In genomic region chr3:39671600-39671999, GRCh38 we compare ENCODE assay signal across 16 cellular contexts.
DNase-seq lines count a peak whose midpoint lies in the region; TF ChIP-seq lines count a peak whose summit lies in the region.
"Had no signal": no experiment of that assay in that cellular context is flagged by ENCODE, and none has a peak within 500 bp of the region (broad histone marks: within the 10 kb centered on the region; RNA-seq: fewer than 3 reads in every experiment).

No MANE protein-coding gene starts in this region.

- TF ChIP-seq CTCF in MCF 10A (IDR thresholded peaks at IDR 0.05; ENCODE audit: unreplicated experiment) (no peak), breast epithelium (IDR thresholded peaks at IDR 0.05) (no peak), epithelial cell of esophagus (IDR thresholded peaks at IDR 0.05; ENCODE audit: insufficient read depth, low read depth, low read length, missing control alignments) (no peak), fibroblast of the aortic adventitia (IDR thresholded peaks at IDR 0.05; ENCODE audit: insufficient read depth, low read length) (no peak)

- no TSS peak for BruUV-seq in MCF 10A (replicated peaks; lab: Mats Ljungman, UMichigan)

- H2BK15ac ChIP-seq in neuronal stem cell (ENCODE audit: low read length), result no peak overlapping the region

- no peak overlapping the region for H3K9ac ChIP-seq in trophoblast cell (ENCODE audit: low read length)
- H3K9ac ChIP-seq in neuronal stem cell (ENCODE audit: low read depth, low read length, poor library complexity), result no peak overlapping the region
- H3K9ac ChIP-seq: BLaER1, GM23248 had no signal

- H3K4me2 ChIP-seq in trophoblast cell (ENCODE audit: low read length) (no peak overlapping the region), neuronal stem cell (ENCODE audit: insufficient read depth, low read length, poor library complexity, severe bottlenecking) (no peak overlapping the region)
- H3K4me2 ChIP-seq: BLaER1 had no signal

- H3K14ac ChIP-seq in trophoblast cell (ENCODE audit: low read length) (no peak overlapping the region), neuronal stem cell (ENCODE audit: low read length) (no peak overlapping the region)

- peak; percentile 73 for DNase-seq in MCF 10A (ENCODE audit: unreplicated experiment)
- DNase-seq in breast epithelium (ENCODE audit: low spot score in 2 of 2), result no peak
- DNase-seq in epithelial cell of esophagus (ENCODE audit: low read depth), result peak; percentile 61
- DNase-seq in fibroblast of the aortic adventitia (ENCODE audit: low read depth), result peak; percentile 39
- peak; percentile 1 to 7 for DNase-seq in trophoblast cell
- DNase-seq in AG08395 (ENCODE audit: low spot score), result no peak
- DNase-seq in neuronal stem cell (ENCODE audit: low spot score), result no peak
- DNase-seq in UCSD-AML1 (lab: John Stamatoyannopoulos, UW; ENCODE audit: unreplicated experiment), result no peak
- DNase-seq: Caco-2; CD8-positive, alpha-beta memory T cell; DND-41; GDM1 had no signal

- no peak overlapping the region for H4K12ac ChIP-seq in trophoblast cell (ENCODE audit: low read depth, low read length)

- H3K27me3 Mint-ChIP-seq in MCF 10A (ENCODE audit: insufficient read depth, unreplicated experiment), result no peaks in the 10 kb centered on the region

- no CpG with 5 or more reads among the region's 2 CpGs for WGBS in trophoblast cell (ENCODE audit: extremely low coverage, insufficient coverage, insufficient read length)
- no CpG with 5 or more reads among the region's 2 CpGs for WGBS in neuronal stem cell (ENCODE audit: extremely low coverage in 2 of 2, insufficient read length in 2 of 2, insufficient replicate concordance in 1 of 2), 2 donors

- H3K4me3 ChIP-seq in breast epithelium (no peak overlapping the region), epithelial cell of esophagus (ENCODE audit: low read length) (no peak overlapping the region), fibroblast of the aortic adventitia (ENCODE audit: low read depth, low read length) (no peak overlapping the region), trophoblast cell (ENCODE audit: low read depth, low read length) (no peak overlapping the region), neuronal stem cell (ENCODE audit: low read length in 2 of 2) (no peak overlapping the region)
- H3K4me3 ChIP-seq: BLaER1, GM23248 had no signal

- H3K4me1 ChIP-seq in breast epithelium (no peaks in the 10 kb centered on the region), trophoblast cell (ENCODE audit: control insufficient read depth in 1 of 2, insufficient read depth in 2 of 2, low read length in 2 of 2) (no peaks in the 10 kb centered on the region), neuronal stem cell (ENCODE audit: control insufficient read depth in 2 of 2, insufficient read depth in 1 of 2, low read depth in 1 of 2, low read length in 2 of 2) (no peaks in the 10 kb centered on the region)
- H3K4me1 ChIP-seq: BLaER1, Caco-2 had no signal

- intact Hi-C loops in MCF 10A (cut with micrococcal nuclease) (no loop called here), breast epithelium (cut with DNase I; ENCODE audit: low total_unique reads) (no loop called here)

- no peak overlapping the region for H2BK12ac ChIP-seq in trophoblast cell (ENCODE audit: low read length)
- no peak overlapping the region for H2BK12ac ChIP-seq in neuronal stem cell (ENCODE audit: low read length)

- no peaks in the 10 kb centered on the region for H3K79me2 ChIP-seq in trophoblast cell (ENCODE audit: control insufficient read depth, insufficient read depth, low read length, poor library complexity)

- H2BK5ac ChIP-seq in trophoblast cell (ENCODE audit: low read depth, low read length, poor library complexity) (no peak overlapping the region), neuronal stem cell (ENCODE audit: low read length) (no peak overlapping the region)

- peaks cover 15% of the 10 kb centered on the region for H3K4me1 Mint-ChIP-seq in MCF 10A (ENCODE audit: insufficient read depth, unreplicated experiment)
- H3K4me1 Mint-ChIP-seq: CD8-positive, alpha-beta memory T cell had no signal

- no peak overlapping the region for H3K27ac Mint-ChIP-seq in MCF 10A (ENCODE audit: low read depth, unreplicated experiment)
- H3K27ac Mint-ChIP-seq: CD8-positive, alpha-beta memory T cell had no signal

- no peak overlapping the region for H4K91ac ChIP-seq in trophoblast cell (ENCODE audit: low read depth, low read length)
- no peak overlapping the region for H4K91ac ChIP-seq in neuronal stem cell (ENCODE audit: low read depth, low read length, poor library complexity)

- no peaks in the 10 kb centered on the region for H3K36me3 Mint-ChIP-seq in MCF 10A (ENCODE audit: insufficient read depth, unreplicated experiment)
- H3K36me3 Mint-ChIP-seq: CD8-positive, alpha-beta memory T cell had no signal

- H2AFZ ChIP-seq in trophoblast cell (ENCODE audit: insufficient read depth, low read length, poor library complexity) (no peak overlapping the region), neuronal stem cell (ENCODE audit: low read length) (no peak overlapping the region)
- H2AFZ ChIP-seq: GM23248 had no signal

- H3K9me3 ChIP-seq in breast epithelium, result no peaks in the 10 kb centered on the region
- no peaks in the 10 kb centered on the region for H3K9me3 ChIP-seq in trophoblast cell (ENCODE audit: insufficient read depth, low read depth, low read length)
- H3K9me3 ChIP-seq in neuronal stem cell (replicated peaks in 1 of 2; ENCODE audit: control insufficient read depth in 2 of 2, insufficient read depth in 1 of 2, low read depth in 1 of 2, low read length in 2 of 2), result no peaks in the 10 kb centered on the region
- H3K9me3 ChIP-seq: Caco-2 had no signal

- no peaks in the 10 kb centered on the region for H3K9me3 Mint-ChIP-seq in MCF 10A (ENCODE audit: unreplicated experiment)

- no peak for TF ChIP-seq POLR2A in breast epithelium (IDR thresholded peaks at IDR 0.05)

- H2AK5ac ChIP-seq in trophoblast cell (ENCODE audit: low read length) (no peak overlapping the region), neuronal stem cell (ENCODE audit: low read depth, low read length) (no peak overlapping the region)

- POLR2A ChIA-PET in MCF 10A (lab: Yijun Ruan, JAX), result interaction anchor here (1.2 to 1.6 kb wide), 5 partner anchors 10 to 640 kb away, joined by 3 to 6 read pairs (median 3); no protein-coding TSS in a partner anchor

- H3K36me3 ChIP-seq in breast epithelium (no peaks in the 10 kb centered on the region), trophoblast cell (ENCODE audit: control insufficient read depth in 1 of 2, insufficient read depth in 2 of 2, low read length in 2 of 2) (no peaks in the 10 kb centered on the region), neuronal stem cell (replicated peaks in 1 of 2; ENCODE audit: control insufficient read depth in 2 of 2, insufficient read depth in 2 of 2, low read length in 2 of 2) (no peaks in the 10 kb centered on the region)
- H3K36me3 ChIP-seq: BLaER1 had no signal

- H3K23ac ChIP-seq in trophoblast cell (ENCODE audit: low read length) (no peak overlapping the region), neuronal stem cell (ENCODE audit: low read depth, low read length, poor library complexity) (no peak overlapping the region)

- H4K8ac ChIP-seq in trophoblast cell (ENCODE audit: low read depth, low read length), result no peak overlapping the region
- H4K8ac ChIP-seq in neuronal stem cell (ENCODE audit: low read depth, low read length), result no peak overlapping the region

- H3K4ac ChIP-seq in trophoblast cell (ENCODE audit: low read depth, low read length) (no peak overlapping the region), neuronal stem cell (ENCODE audit: low read length) (no peak overlapping the region)

- CTCF ChIA-PET in MCF 10A (lab: Yijun Ruan, JAX), result interaction anchor here (0.5 to 4.3 kb wide), 6 partner anchors 22 to 506 kb away, joined by 3 to 41 read pairs (median 4); no protein-coding TSS in a partner anchor

- no peaks in the 10 kb centered on the region for H3K27me3 ChIP-seq in breast epithelium
- H3K27me3 ChIP-seq in trophoblast cell (ENCODE audit: insufficient read depth, low read length), result no peaks in the 10 kb centered on the region
- H3K27me3 ChIP-seq in neuronal stem cell (ENCODE audit: control insufficient read depth in 3 of 3, insufficient read depth in 3 of 3, low read depth in 1 of 3, low read length in 3 of 3), result no peaks in the 10 kb centered on the region
- H3K27me3 ChIP-seq: BLaER1 had no signal

- H3K79me1 ChIP-seq in trophoblast cell (ENCODE audit: low read length), result no peaks in the 10 kb centered on the region
- no peaks in the 10 kb centered on the region for H3K79me1 ChIP-seq in neuronal stem cell (ENCODE audit: low read depth, low read length)

- no peak overlapping the region for H3K18ac ChIP-seq in trophoblast cell (ENCODE audit: low read length)
- no peak overlapping the region for H3K18ac ChIP-seq in neuronal stem cell (ENCODE audit: low read length)

- no peak overlapping the region for H2BK120ac ChIP-seq in trophoblast cell (ENCODE audit: insufficient read depth, low read length, poor library complexity)
- no peak overlapping the region for H2BK120ac ChIP-seq in neuronal stem cell (ENCODE audit: low read depth, low read length)

- H3K27ac ChIP-seq in breast epithelium (no peak overlapping the region), trophoblast cell (ENCODE audit: low read depth, low read length) (no peak overlapping the region), neuronal stem cell (replicated peaks; ENCODE audit: low read length) (no peak overlapping the region)
- H3K27ac ChIP-seq: 22Rv1, BLaER1, GM23248, HL-60 had no signal

- no peak overlapping the region for H3K4me3 Mint-ChIP-seq in MCF 10A (ENCODE audit: unreplicated experiment)
- H3K4me3 Mint-ChIP-seq: CD8-positive, alpha-beta memory T cell had no signal

Comparison
In these comparisons a context has a peak if more than half of its experiments do, and no peak if none do; other contexts are left out.
1. DNase-seq: peak in MCF 10A (single experiment), epithelial cell of esophagus (single experiment), fibroblast of the aortic adventitia (single experiment) and trophoblast cell (2 of 2); none in breast epithelium (0 of 2), AG08395 (single experiment), neuronal stem cell (single experiment) and UCSD-AML1 (single experiment).